ENCODE assay signal across 2 cellular contexts in genomic region chr16:88577166-88577565, GRCh38.
A peak's percentile ranks its signal among the peaks of the same experiment; 100 is the strongest.
TF ChIP-seq lines count a peak whose summit lies in the region.

No MANE protein-coding gene starts in this region.

TF ChIP-seq in HepG2, 621 proteins besides CTCF, POLR2A, EP300 and RAD21:
- TF ChIP-seq AGO2 (optimal IDR thresholded peaks at IDR 0.05; ENCODE audit: low read depth, low read length) (peak; percentile 23), MAF1 (CRISPR knock-in tag; IDR thresholded peaks at IDR 0.05; ENCODE audit: borderline replicate concordance) (no peak)

TF ChIP-seq in GM12878, 131 proteins besides CTCF, POLR2A, EP300 and RAD21:
- TF ChIP-seq SIX5 (IDR thresholded peaks at IDR 0.05; ENCODE audit: low read depth, low read length, severe bottlenecking) (no peak), ZNF274 (IDR thresholded peaks at IDR 0.05; ENCODE audit: insufficient read depth, insufficient read length) (no peak), MYB (IDR thresholded peaks at IDR 0.05; ENCODE audit: borderline replicate concordance, low read depth, low read length) (no peak), NR2C2 (IDR thresholded peaks at IDR 0.05; ENCODE audit: borderline replicate concordance, control insufficient read depth, insufficient read length, low read depth) (no peak), SP1 (IDR thresholded peaks at IDR 0.05; ENCODE audit: low read depth, low read length) (no peak), MTA3 (IDR thresholded peaks at IDR 0.05; ENCODE audit: borderline replicate concordance, low read length) (no peak), WRNIP1 (IDR thresholded peaks at IDR 0.05; ENCODE audit: borderline replicate concordance, low read depth, low read length) (no peak), CEBPZ (IDR thresholded peaks at IDR 0.05; ENCODE audit: low read depth, low read length) (no peak), GATAD2B (conservative IDR thresholded peaks at IDR 0.05; ENCODE audit: low read depth) (no peak), TCF3 (IDR thresholded peaks at IDR 0.05; ENCODE audit: borderline replicate concordance, insufficient read depth, low read depth, low read length) (no peak), RCOR1 (conservative IDR thresholded peaks at IDR 0.05; ENCODE audit: low read depth, low read length) (no peak), BHLHE40 (IDR thresholded peaks at IDR 0.05; ENCODE audit: borderline replicate concordance in 1 of 2, low read depth in 2 of 2, low read length in 1 of 2) (no peak), MTA2 (IDR thresholded peaks at IDR 0.05; ENCODE audit: low read depth) (no peak), SUPT20H (IDR thresholded peaks at IDR 0.05; ENCODE audit: borderline replicate concordance, control insufficient read depth, low read depth, low read length) (no peak), TBL1XR1 (IDR thresholded peaks at IDR 0.05; ENCODE audit: low read depth, low read length) (no peak), YBX1 (IDR thresholded peaks at IDR 0.05) (no peak), MEF2B (IDR thresholded peaks at IDR 0.05; ENCODE audit: partially characterized antibody, poor library complexity, severe bottlenecking) (no peak)
